ENCODE assay signal across 1 cellular context in genomic region chr18:59961086-59961485, GRCh38.
TF ChIP-seq lines count a peak whose summit lies in the region.

No MANE protein-coding gene starts in this region.

TF ChIP-seq in HCT116, 20 proteins besides CTCF, POLR2A, EP300 and RAD21 (continued from another document):
- TF ChIP-seq SP1 (IDR thresholded peaks at IDR 0.05; ENCODE audit: low read depth) (no peak), MAX (IDR thresholded peaks at IDR 0.05) (peak; percentile 41)
